Comparison of ENCODE assay signal across 8 cellular contexts in genomic region chr1:153849487-153850185, GRCh38.
DNase-seq lines count a peak whose midpoint lies in the region; ATAC-seq, FAIRE-seq and TF ChIP-seq lines count a peak whose summit lies in the region.

No MANE protein-coding gene starts in this region.

- H3K9me3 ChIP-seq in CD4-positive, CD25-positive, alpha-beta regulatory T cell (ENCODE audit: control insufficient read depth in 2 of 2, low read length in 2 of 2): no peaks in the 10 kb centered on the region
- H3K9me3 ChIP-seq in endodermal cell (ENCODE audit: control insufficient read depth, low read length): no peaks in the 10 kb centered on the region

- WGBS in endodermal cell (ENCODE audit: insufficient coverage in 1 of 2, insufficient read length in 1 of 2), 2 experiments: 73 to 74% methylated on average over 3 to 5 of the region's 5 CpGs

- no peaks in the 10 kb centered on the region for H3K4me1 ChIP-seq in CD4-positive, CD25-positive, alpha-beta regulatory T cell (ENCODE audit: control insufficient read depth, insufficient read depth, low read length, poor library complexity, severe bottlenecking)
- H3K4me1 ChIP-seq in endodermal cell (ENCODE audit: control insufficient read depth, insufficient read depth, low read length): no peaks in the 10 kb centered on the region

- no peak for FAIRE-seq in HTR-8/SVneo (lab: Jason Lieb, UNC)

- peak overlapping the region; percentile 8 to 79 (median 68) for H3K27ac Mint-ChIP-seq in CD4-positive, CD25-positive, alpha-beta regulatory T cell
- H3K27ac Mint-ChIP-seq in activated T-cell treated with anti-CD3 and anti-CD28 coated beads, Interleukin-2, amount 50 U/mL, for 24 hours: peak overlapping the region; percentile 89
- H3K27ac Mint-ChIP-seq in endodermal cell: no peak overlapping the region
- no peak overlapping the region for H3K27ac Mint-ChIP-seq in progenitor cell of endocrine pancreas

- peak overlapping the region in 2 of 4 donors; percentile 2 to 87 for H3K4me3 Mint-ChIP-seq in CD4-positive, CD25-positive, alpha-beta regulatory T cell
- H3K4me3 Mint-ChIP-seq in activated T-cell treated with anti-CD3 and anti-CD28 coated beads, Interleukin-2, amount 50 U/mL, for 24 hours: peak overlapping the region; percentile 37
- H3K4me3 Mint-ChIP-seq in endodermal cell (no peak overlapping the region), progenitor cell of endocrine pancreas (ENCODE audit: low read depth) (no peak overlapping the region)

- H3K36me3 Mint-ChIP-seq in CD4-positive, CD25-positive, alpha-beta regulatory T cell: peaks cover 17% of the 10 kb centered on the region
- peaks cover 59% of the 10 kb centered on the region for H3K36me3 Mint-ChIP-seq in activated T-cell treated with anti-CD3 and anti-CD28 coated beads, Interleukin-2, amount 50 U/mL, for 24 hours (ENCODE audit: low read depth)
- H3K36me3 Mint-ChIP-seq in endodermal cell (ENCODE audit: low read depth) (peaks cover 36% of the 10 kb centered on the region), progenitor cell of endocrine pancreas (ENCODE audit: insufficient read depth) (peaks cover 6% of the 10 kb centered on the region)

- peaks cover 16% of the 10 kb centered on the region for H3K36me3 ChIP-seq in CD4-positive, CD25-positive, alpha-beta regulatory T cell (ENCODE audit: control insufficient read depth, insufficient read depth, low read length)
- peaks cover 26% of the 10 kb centered on the region for H3K36me3 ChIP-seq in endodermal cell (ENCODE audit: control insufficient read depth, insufficient read depth, low read length)

- peaks cover 20 to 51% (median 40%) of the 10 kb centered on the region in 4 donors for H3K4me1 Mint-ChIP-seq in CD4-positive, CD25-positive, alpha-beta regulatory T cell
- peaks cover 41% of the 10 kb centered on the region for H3K4me1 Mint-ChIP-seq in activated T-cell treated with anti-CD3 and anti-CD28 coated beads, Interleukin-2, amount 50 U/mL, for 24 hours (ENCODE audit: low read depth)
- H3K4me1 Mint-ChIP-seq in endodermal cell (no peaks in the 10 kb centered on the region), progenitor cell of endocrine pancreas (ENCODE audit: low read depth) (peaks cover 7% of the 10 kb centered on the region)

- H3K27me3 ChIP-seq in CD4-positive, CD25-positive, alpha-beta regulatory T cell (ENCODE audit: control insufficient read depth, insufficient read depth, low read length): no peaks in the 10 kb centered on the region
- no peaks in the 10 kb centered on the region for H3K27me3 ChIP-seq in endodermal cell (ENCODE audit: control insufficient read depth, insufficient read depth, low read length, poor library complexity, severe bottlenecking)

- H3K9ac ChIP-seq in endodermal cell (ENCODE audit: extremely low read depth, low read length, poor library complexity, severe bottlenecking): no peak overlapping the region

- no peak for TF ChIP-seq CTCF in endodermal cell (conservative IDR thresholded peaks at IDR 0.05)
- no peak for TF ChIP-seq CTCF in progenitor cell of endocrine pancreas (IDR thresholded peaks at IDR 0.05; ENCODE audit: unreplicated experiment)

- H3K27ac ChIP-seq in CD4-positive, CD25-positive, alpha-beta regulatory T cell (ENCODE audit: insufficient read depth, low read length, poor library complexity, severe bottlenecking): no peak overlapping the region
- no peak overlapping the region for H3K27ac ChIP-seq in endodermal cell (ENCODE audit: low read depth, low read length)

- DNase-seq in CD4-positive, CD25-positive, alpha-beta regulatory T cell: peak in 1 of 3 donors; percentile 41
- peak; percentile 34 for DNase-seq in activated T-cell treated with anti-CD3 and anti-CD28 coated beads, Interleukin-2, amount 50 U/mL, for 24 hours
- DNase-seq in HK-2 (ENCODE audit: unreplicated experiment) (no peak), endodermal cell (no peak), progenitor cell of endocrine pancreas (ENCODE audit: low spot score, unreplicated experiment) (no peak), HTR-8/SVneo (ENCODE audit: insufficient read length, low spot score) (no peak)

- no peaks in the 10 kb centered on the region for H3K27me3 Mint-ChIP-seq in CD4-positive, CD25-positive, alpha-beta regulatory T cell
- no peaks in the 10 kb centered on the region for H3K27me3 Mint-ChIP-seq in activated T-cell treated with anti-CD3 and anti-CD28 coated beads, Interleukin-2, amount 50 U/mL, for 24 hours
- H3K27me3 Mint-ChIP-seq in endodermal cell (ENCODE audit: insufficient read depth) (no peaks in the 10 kb centered on the region), progenitor cell of endocrine pancreas (no peaks in the 10 kb centered on the region)

- H3K9me3 Mint-ChIP-seq in CD4-positive, CD25-positive, alpha-beta regulatory T cell: no peaks in the 10 kb centered on the region
- H3K9me3 Mint-ChIP-seq in activated T-cell treated with anti-CD3 and anti-CD28 coated beads, Interleukin-2, amount 50 U/mL, for 24 hours: no peaks in the 10 kb centered on the region
- H3K9me3 Mint-ChIP-seq in endodermal cell: no peaks in the 10 kb centered on the region
- no peaks in the 10 kb centered on the region for H3K9me3 Mint-ChIP-seq in progenitor cell of endocrine pancreas (ENCODE audit: low read depth)

- H3K4me3 ChIP-seq in CD4-positive, CD25-positive, alpha-beta regulatory T cell (ENCODE audit: low read depth, low read length): no peak overlapping the region
- no peak overlapping the region for H3K4me3 ChIP-seq in endodermal cell (ENCODE audit: low read length)

- peak in 1 of 2 donors; percentile 31 for ATAC-seq in CD4-positive, CD25-positive, alpha-beta regulatory T cell (ENCODE audit: low read depth in 2 of 2)
- ATAC-seq in GM19468 (IDR thresholded peaks at IDR 0.05; ENCODE audit: extremely low read depth, unreplicated experiment) (peak; percentile 31), HG03460 (IDR thresholded peaks at IDR 0.05; ENCODE audit: unreplicated experiment) (peak; percentile 82)

Comparison
In these comparisons a context has a peak if more than half of its experiments do, and no peak if none do; other contexts are left out.
1. H3K27ac Mint-ChIP-seq: peak in CD4-positive, CD25-positive, alpha-beta regulatory T cell (3 of 3) and activated T-cell treated with anti-CD3 and anti-CD28 coated beads, Interleukin-2, amount 50 U/mL, for 24 hours (single experiment); none in endodermal cell (single experiment) and progenitor cell of endocrine pancreas (single experiment).